18 cellular contexts compared by ENCODE assay signal in genomic region chr4:169032883-169033645, GRCh38.
"Had no signal": no experiment of that assay in that cellular context is flagged by ENCODE, and none has a peak within 500 bp of the region (broad histone marks: within the 10 kb centered on the region; RNA-seq: fewer than 3 reads in every experiment).

No MANE protein-coding gene starts in this region.

- H3K4me1 Mint-ChIP-seq: stimulated activated naive B cell treated with anti-CD40 and anti-IgM and Interleukin-4, amounts not matched to agents 10 μg/mL and 1 μg/mL and 100 μg/mL, for 72 hours; stimulated activated naive CD8-positive, alpha-beta T cell treated with anti-CD3 and anti-CD28 coated beads, Interleukin-15, amount 100 ng/mL, for 72 hours had no signal

- H3K27ac Mint-ChIP-seq: naive thymus-derived CD4-positive, alpha-beta T cell; stimulated activated naive B cell treated with anti-CD40 and anti-IgM and Interleukin-4, amounts not matched to agents 10 μg/mL and 1 μg/mL and 100 μg/mL, for 72 hours; stimulated activated naive CD8-positive, alpha-beta T cell treated with anti-CD3 and anti-CD28 coated beads, Interleukin-15, amount 100 ng/mL, for 72 hours had no signal

- H3K36me3 ChIP-seq: colonic mucosa, neutrophil, spleen, tibial nerve had no signal

- DNase-seq: colonic mucosa; immature natural killer cell; left colon; left ventricle myocardium superior; mesendoderm; naive thymus-derived CD4-positive, alpha-beta T cell; nephron progenitor cell; posterior cingulate gyrus; spleen; stimulated activated CD4-positive, alpha-beta T cell treated with anti-CD3 and anti-CD28 coated beads, Interleukin-4, amount 100 ng/mL, for 4 hours; stimulated activated naive B cell treated with anti-CD40 and anti-IgM and Interleukin-4, amounts not matched to agents 10 μg/mL and 1 μg/mL and 100 μg/mL, for 72 hours; stimulated activated naive CD8-positive, alpha-beta T cell treated with anti-CD3 and anti-CD28 coated beads, Interleukin-15, amount 100 ng/mL, for 72 hours; testis had no signal

- H3K9me3 ChIP-seq: colonic mucosa, neutrophil, spleen, testis, tibial nerve had no signal

- H3K27me3 ChIP-seq: colonic mucosa, foreskin keratinocyte, neutrophil, testis, tibial nerve had no signal

- H3K4me1 ChIP-seq: colonic mucosa, spleen, testis, tibial nerve had no signal

- H3K4me3 Mint-ChIP-seq: immature natural killer cell; naive thymus-derived CD4-positive, alpha-beta T cell; nephron progenitor cell; stimulated activated naive B cell treated with anti-CD40 and anti-IgM and Interleukin-4, amounts not matched to agents 10 μg/mL and 1 μg/mL and 100 μg/mL, for 72 hours; stimulated activated naive CD8-positive, alpha-beta T cell treated with anti-CD3 and anti-CD28 coated beads, Interleukin-15, amount 100 ng/mL, for 72 hours had no signal

- H3K36me3 Mint-ChIP-seq: naive thymus-derived CD4-positive, alpha-beta T cell; stimulated activated naive B cell treated with anti-CD40 and anti-IgM and Interleukin-4, amounts not matched to agents 10 μg/mL and 1 μg/mL and 100 μg/mL, for 72 hours had no signal

- H3K4me3 ChIP-seq: colonic mucosa, lung, spleen, testis, tibial nerve had no signal

- ATAC-seq: left ventricle myocardium superior; naive thymus-derived CD4-positive, alpha-beta T cell; sciatic nerve; stimulated activated naive CD8-positive, alpha-beta T cell treated with anti-CD3 and anti-CD28 coated beads, Interleukin-15, amount 100 ng/mL, for 72 hours had no signal

- H3K27ac ChIP-seq: colonic mucosa, foreskin keratinocyte, neutrophil, spleen, testis, tibial nerve had no signal

- H3K9me3 Mint-ChIP-seq: immature natural killer cell; naive thymus-derived CD4-positive, alpha-beta T cell; stimulated activated naive B cell treated with anti-CD40 and anti-IgM and Interleukin-4, amounts not matched to agents 10 μg/mL and 1 μg/mL and 100 μg/mL, for 72 hours; stimulated activated naive CD8-positive, alpha-beta T cell treated with anti-CD3 and anti-CD28 coated beads, Interleukin-15, amount 100 ng/mL, for 72 hours had no signal
